9 cellular contexts compared by ENCODE assay signal in genomic region chr3:140093742-140094141, GRCh38.
DNase-seq lines count a peak whose midpoint lies in the region; ATAC-seq, FAIRE-seq and TF ChIP-seq lines count a peak whose summit lies in the region.
"Had no signal": no experiment of that assay in that cellular context is flagged by ENCODE, and none has a peak within 500 bp of the region (broad histone marks: within the 10 kb centered on the region; RNA-seq: fewer than 3 reads in every experiment).

No MANE protein-coding gene starts in this region.

- H3K9me3 Mint-ChIP-seq in type B pancreatic cell: peaks cover 5% of the 10 kb centered on the region

- TF ChIP-seq POLR2A in stomach (IDR thresholded peaks at IDR 0.05): no peak

- peak; percentile 70 for DNase-seq in HFF-Myc (ENCODE audit: extremely low read depth, low read depth)
- DNase-seq in RCC 7860 (ENCODE audit: low spot score): peak; percentile 14
- peak; percentile 39 to 71 for DNase-seq in foreskin fibroblast
- DNase-seq in stomach: peak; percentile 59
- no peak for DNase-seq in CD1c-positive myeloid dendritic cell (ENCODE audit: extremely low spot score)
- DNase-seq in activated naive CD4-positive, alpha-beta T cell treated with anti-CD3 and anti-CD28 coated beads, Interleukin-2, amount 50 U/mL, for 16 hours: no peak
- no peak for DNase-seq in type B pancreatic cell (ENCODE audit: extremely low spot score, unreplicated experiment)

- H3K9me3 ChIP-seq in stomach: peaks cover 0 to 4% (median 0%) of the 10 kb centered on the region in 4 donors
- H3K9me3 ChIP-seq: SJSA1 had no signal

- WGBS in stomach, 5 donors: 35 to 44% (median 40%) methylated on average over 5 of the region's 5 CpGs

- H3K4me3 ChIP-seq in HFF-Myc (replicated peaks; ENCODE audit: low read depth, low read length) (no peak overlapping the region), foreskin fibroblast (ENCODE audit: low read depth in 1 of 2, low read length in 2 of 2) (no peak overlapping the region), stomach (no peak overlapping the region)
- H3K4me3 ChIP-seq: SJSA1 had no signal

- no peak overlapping the region for H3K4me3 Mint-ChIP-seq in type B pancreatic cell

- no peaks in the 10 kb centered on the region for H3K36me3 ChIP-seq in stomach
- H3K36me3 ChIP-seq: SJSA1 had no signal

- no peaks in the 10 kb centered on the region for H3K27me3 ChIP-seq in stomach

- H3K27ac Mint-ChIP-seq in type B pancreatic cell: no peak overlapping the region

- no peak for TF ChIP-seq EP300 in stomach (IDR thresholded peaks at IDR 0.05)

- H3K36me3 Mint-ChIP-seq in type B pancreatic cell: no peaks in the 10 kb centered on the region

- TF ChIP-seq CTCF in HFF-Myc (IDR thresholded peaks at IDR 0.05; ENCODE audit: low read depth, low read length, missing control alignments) (no peak), foreskin fibroblast (IDR thresholded peaks at IDR 0.05; ENCODE audit: low read depth, low read length) (no peak), stomach (IDR thresholded peaks at IDR 0.05) (no peak), type B pancreatic cell (conservative IDR thresholded peaks at IDR 0.05) (no peak)

- ATAC-seq in GM19328 (IDR thresholded peaks at IDR 0.05; ENCODE audit: unreplicated experiment): no peak

- intact Hi-C loops in stomach (cut with DNase I; ENCODE audit: low total_unique reads): no loop called here

- H3K27me3 Mint-ChIP-seq in type B pancreatic cell: peaks cover 19% of the 10 kb centered on the region

- FAIRE-seq in RCC 7860 (lab: Jason Lieb, UNC): peak; percentile 56

- peaks cover 9% of the 10 kb centered on the region for H3K4me1 Mint-ChIP-seq in type B pancreatic cell (ENCODE audit: unreplicated experiment)

- no peak overlapping the region for H3K27ac ChIP-seq in stomach
- H3K27ac ChIP-seq: SJSA1 had no signal

- no peaks in the 10 kb centered on the region for H3K4me1 ChIP-seq in stomach
- H3K4me1 ChIP-seq: SJSA1 had no signal

Comparison
In these comparisons a context has a peak if more than half of its experiments do, and no peak if none do; other contexts are left out.
1. DNase-seq: peak in HFF-Myc (single experiment), RCC 7860 (single experiment), foreskin fibroblast (2 of 2) and stomach (single experiment); none in CD1c-positive myeloid dendritic cell (single experiment), activated naive CD4-positive, alpha-beta T cell treated with anti-CD3 and anti-CD28 coated beads, Interleukin-2, amount 50 U/mL, for 16 hours (single experiment) and type B pancreatic cell (single experiment).